ENCODE assay signal across 8 cellular contexts in genomic region chr11:123063396-123064267, GRCh38. TPM values are rescaled to one million over a fixed set of nuclear protein-coding genes. Genes with fewer than 3 reads are reported as not detected.
DNase-seq lines count a peak whose midpoint lies in the region; ATAC-seq and TF ChIP-seq lines count a peak whose summit lies in the region.

No MANE protein-coding gene starts in this region.

- H3K4me3 Mint-ChIP-seq in activated B cell treated with CpG ODN at 0.5 μM for 24 hours = peak overlapping the region; percentile 97

- WGBS in aorta, 2 donors = 5% methylated on average over 10 of the region's 10 CpGs

- H3K9ac ChIP-seq in mucosa of stomach (ENCODE audit: low read length) = peak overlapping the region; percentile 99

- no peaks in the 10 kb centered on the region for H3K27me3 Mint-ChIP-seq in activated B cell treated with CpG ODN at 0.5 μM for 24 hours

- POLR2A ChIA-PET in activated B cell treated with CpG ODN at 0.5 μM for 24 hours (lab: Charles Lee) = interaction anchor here (0.6 to 2.6 kb wide), 7 partner anchors 7 to 180 kb away, joined by 3 to 30 read pairs (median 5); no protein-coding TSS in a partner anchor

- H3K27ac ChIP-seq in aorta (ENCODE audit: low read depth in 1 of 2, low read length in 2 of 2) = peak overlapping the region; percentile 97 to 100

- H3K9me3 ChIP-seq in mucosa of stomach (ENCODE audit: control insufficient read depth, low read length) = no peaks in the 10 kb centered on the region
- H3K9me3 ChIP-seq in aorta (ENCODE audit: control insufficient read depth, low read length) = no peaks in the 10 kb centered on the region

- ATAC-seq in activated B cell treated with CpG ODN at 0.5 μM for 24 hours (ENCODE audit: low read depth) = no peak
- no peak for ATAC-seq in aorta (ENCODE audit: low FRiP score)

- no peaks in the 10 kb centered on the region for H3K9me3 Mint-ChIP-seq in activated B cell treated with CpG ODN at 0.5 μM for 24 hours

- DNase-seq in DMS153 treated with DMSO at 0.1 percent for 48 hours (lab: John Stamatoyannopoulos, UW; ENCODE audit: unreplicated experiment) = peak; percentile 43
- DNase-seq in DMS153 (lab: John Stamatoyannopoulos, UW) = no peak
- DNase-seq in NCI-H1092 (lab: John Stamatoyannopoulos, UW) = peak; percentile 38
- DNase-seq in activated B cell treated with CpG ODN at 0.5 μM for 24 hours = no peak
- peak; percentile 64 for DNase-seq in epithelial cell of esophagus (ENCODE audit: low read depth)
- DNase-seq in aorta = peak in 1 of 2 donors; percentile 65
- DNase-seq in NCI-H1436 treated with DMSO at 0.1 percent for 48 hours (lab: John Stamatoyannopoulos, UW) = no peak

- peak overlapping the region; percentile 100 for H3K4me3 ChIP-seq in epithelial cell of esophagus (ENCODE audit: low read length)
- peak overlapping the region; percentile 52 for H3K4me3 ChIP-seq in mucosa of stomach (ENCODE audit: low read length)
- H3K4me3 ChIP-seq in aorta (ENCODE audit: low read length in 2 of 2) = peak overlapping the region; percentile 56 to 69

- TF ChIP-seq CTCF in activated B cell treated with CpG ODN at 0.5 μM for 24 hours (IDR thresholded peaks at IDR 0.05) = no peak
- TF ChIP-seq CTCF in epithelial cell of esophagus (IDR thresholded peaks at IDR 0.05; ENCODE audit: insufficient read depth, low read depth, low read length, missing control alignments) = no peak

- intact Hi-C loops in activated B cell treated with CpG ODN at 0.5 μM for 24 hours (cut with micrococcal nuclease) (loop anchor here (2.0 to 10.0 kb wide), 7 partner anchors 181 to 1684 kb away; partner anchors contain the start of genes JHY, SORL1, SORL1-AS1 and UBASH3B), aorta (cut with DNase I) (no loop called here)

- CTCF ChIA-PET in activated B cell treated with CpG ODN at 0.5 μM for 24 hours (lab: Charles Lee) = interaction anchor here (1.6 kb wide), 1 partner anchor 10 kb away, joined by 7 read pairs; no protein-coding TSS in a partner anchor

- no peaks in the 10 kb centered on the region for H3K27me3 ChIP-seq in mucosa of stomach (ENCODE audit: control insufficient read depth, insufficient read depth, low read length)
- no peaks in the 10 kb centered on the region for H3K27me3 ChIP-seq in aorta (ENCODE audit: control insufficient read depth in 1 of 2, insufficient read depth in 2 of 2, low read length in 1 of 2)

- H3K36me3 Mint-ChIP-seq in activated B cell treated with CpG ODN at 0.5 μM for 24 hours (ENCODE audit: low read depth) = peaks cover 48% of the 10 kb centered on the region

- H3K36me3 ChIP-seq in mucosa of stomach (ENCODE audit: control insufficient read depth, insufficient read depth, low read length) (peaks cover 5% of the 10 kb centered on the region), aorta (ENCODE audit: control insufficient read depth in 1 of 2, insufficient read depth in 2 of 2, low read length in 1 of 2) (peaks cover 0 to 2% of the 10 kb centered on the region in 2 donors)

- peaks cover 64% of the 10 kb centered on the region for H3K4me1 Mint-ChIP-seq in activated B cell treated with CpG ODN at 0.5 μM for 24 hours

- peak overlapping the region; percentile 100 for H3K27ac Mint-ChIP-seq in activated B cell treated with CpG ODN at 0.5 μM for 24 hours

- peaks cover 15% of the 10 kb centered on the region for H3K4me1 ChIP-seq in mucosa of stomach (ENCODE audit: control insufficient read depth, insufficient read depth, low read length)
- peaks cover 0 to 2% of the 10 kb centered on the region in 2 donors for H3K4me1 ChIP-seq in aorta (ENCODE audit: control insufficient read depth in 1 of 2, insufficient read depth in 2 of 2, low read length in 2 of 2)

RNA-seq across cellular contexts. Expression of gene HSPA8, which starts 1.7 kb away (rescaled TPM):
- total RNA-seq in activated B cell treated with CpG ODN at 0.5 μM for 24 hours (1,278 and 1,380 TPM in 2 replicates), aorta (100 to 1,000 TPM; 543 to 888 TPM)
- 100 to 1,000 TPM; 320 to 445 TPM for polyA plus RNA-seq in aorta

Comparison
In these comparisons a context has a peak if more than half of its experiments do, and no peak if none do; other contexts are left out.
1. DNase-seq: peak in DMS153 treated with DMSO at 0.1 percent for 48 hours (single experiment), NCI-H1092 (single experiment) and epithelial cell of esophagus (single experiment); none in DMS153 (single experiment), activated B cell treated with CpG ODN at 0.5 μM for 24 hours (single experiment) and NCI-H1436 treated with DMSO at 0.1 percent for 48 hours (single experiment).
2. Peak in every context shown above with its lines, with median percentiles within 50 percentile points of each other: H3K4me3 ChIP-seq.